7 cellular contexts compared by ENCODE assay signal in the genomic region with DNA sequence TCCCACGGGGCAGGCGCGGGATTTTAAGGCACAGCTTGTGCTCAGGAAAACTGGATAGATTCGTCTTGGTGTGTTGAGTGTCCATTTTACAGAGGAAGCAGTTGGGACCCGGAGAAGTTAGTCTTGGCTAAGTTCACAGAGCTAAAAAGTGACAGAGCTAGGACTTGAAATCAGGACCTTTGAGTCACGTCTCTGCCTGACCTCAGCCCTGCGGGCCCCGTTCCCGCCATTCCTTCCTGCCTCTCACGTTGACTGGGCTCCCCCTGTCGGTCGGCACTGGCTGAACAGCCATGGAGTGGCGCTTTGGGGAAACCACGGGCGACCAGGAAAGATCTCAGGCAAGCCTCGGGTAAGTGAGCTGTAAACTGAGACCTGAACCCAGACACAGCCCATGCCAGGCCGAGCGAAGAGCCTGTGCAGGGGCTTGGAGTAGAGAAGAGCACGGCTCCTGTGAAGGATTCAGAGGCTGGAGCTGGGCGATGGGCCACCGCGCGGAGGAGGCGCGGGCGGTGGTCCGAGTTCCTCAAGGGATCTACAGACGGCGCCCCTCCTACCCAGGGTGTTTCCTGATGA. TPM values are rescaled to one million over a fixed set of nuclear protein-coding genes. Genes with fewer than 3 reads are reported as not detected.
DNase-seq lines count a peak whose midpoint lies in the region; ATAC-seq and TF ChIP-seq lines count a peak whose summit lies in the region.

No MANE protein-coding gene starts in this region.

- peak overlapping the region; percentile 79 for H3K4me2 ChIP-seq in neural progenitor cell

- no peak overlapping the region for H3K27ac ChIP-seq in neural progenitor cell
- H3K27ac ChIP-seq in stomach = no peak overlapping the region

- no peak overlapping the region for H3K4me3 Mint-ChIP-seq in neural progenitor cell

- H3K4me1 ChIP-seq in neural progenitor cell = peaks cover 13% of the 10 kb centered on the region
- H3K4me1 ChIP-seq in stomach = peaks cover 7 to 16% (median 12%) of the 10 kb centered on the region in 4 donors

- peaks cover 31% of the 10 kb centered on the region for H3K27me3 ChIP-seq in neural progenitor cell
- peaks cover 0 to 5% (median 4%) of the 10 kb centered on the region in 3 donors for H3K27me3 ChIP-seq in stomach

- peaks cover 10% of the 10 kb centered on the region for H3K27me3 Mint-ChIP-seq in neural progenitor cell (ENCODE audit: insufficient read depth, low read depth)

- no peak overlapping the region for H3K4me3 ChIP-seq in foreskin fibroblast (ENCODE audit: low read depth in 1 of 2, low read length in 2 of 2)
- H3K4me3 ChIP-seq in neural progenitor cell = peak overlapping the region; percentile 34
- H3K4me3 ChIP-seq in stomach = peak overlapping the region; percentile 39 to 45 (median 42)

- ATAC-seq in GM18505 (IDR thresholded peaks at IDR 0.05; ENCODE audit: unreplicated experiment) (peak; percentile 71), HG02973 (IDR thresholded peaks at IDR 0.05; ENCODE audit: unreplicated experiment) (peak; percentile 63)

- H4K20me1 ChIP-seq in neural progenitor cell (ENCODE audit: low read depth) = no peaks in the 10 kb centered on the region

- DNase-seq in OCI-M1 (lab: John Stamatoyannopoulos, UW) (peak; percentile 99), foreskin fibroblast (peak; percentile 36 to 63), neural progenitor cell (ENCODE audit: low spot score) (peak; percentile 90), stomach (peak; percentile 90)
- peak; percentile 63 to 66 for DNase-seq in activated T-helper 1 cell treated with anti-CD3 and anti-CD28 coated beads, Interleukin-2, amount 50 U/mL, for 16 hours (ENCODE audit: low read depth in 1 of 2, low spot score in 1 of 2)

- intact Hi-C loops in stomach (cut with DNase I; ENCODE audit: low total_unique reads) = loop anchor here (2.0 kb wide), 1 partner anchor 255 kb away; no protein-coding TSS in a partner anchor

- H2AFZ ChIP-seq in neural progenitor cell (replicated peaks) = peak overlapping the region; percentile 97

- TF ChIP-seq CTCF in foreskin fibroblast (IDR thresholded peaks at IDR 0.05; ENCODE audit: low read depth, low read length) (peak; percentile 55), neural progenitor cell (IDR thresholded peaks at IDR 0.05) (peak; percentile 97), stomach (IDR thresholded peaks at IDR 0.05) (peak in 5 of 7 experiments; percentile 89 to 97 (median 93))

- TF ChIP-seq EP300 in stomach (IDR thresholded peaks at IDR 0.05) = no peak

- H3K9ac ChIP-seq in neural progenitor cell = no peak overlapping the region

- H3K9me3 ChIP-seq in neural progenitor cell (ENCODE audit: low read depth) (no peaks in the 10 kb centered on the region), stomach (no peaks in the 10 kb centered on the region)

- H3K79me2 ChIP-seq in neural progenitor cell (ENCODE audit: low read depth) = no peaks in the 10 kb centered on the region

- no peaks in the 10 kb centered on the region for H3F3A ChIP-seq in neural progenitor cell (ENCODE audit: low read depth)

- WGBS in stomach, 5 donors = 11 to 18% (median 13%) methylated on average over 23 to 29 of the region's 29 CpGs

- H3K36me3 ChIP-seq in neural progenitor cell (no peaks in the 10 kb centered on the region), stomach (no peaks in the 10 kb centered on the region)

- H3K4me1 Mint-ChIP-seq in neural progenitor cell = peaks cover 31% of the 10 kb centered on the region

- TF ChIP-seq POLR2A in GM18505 (IDR thresholded peaks at IDR 0.05; ENCODE audit: borderline replicate concordance, extremely low read depth, insufficient read depth, insufficient read length) (no peak), stomach (IDR thresholded peaks at IDR 0.05) (no peak)

- H3K36me3 Mint-ChIP-seq in neural progenitor cell = no peaks in the 10 kb centered on the region

- H3K27ac Mint-ChIP-seq in neural progenitor cell = no peak overlapping the region

- no peaks in the 10 kb centered on the region for H3K9me3 Mint-ChIP-seq in neural progenitor cell

RNA-seq across cellular contexts. Expression of a gene that starts 54.1 kb away (rescaled TPM):
- total RNA-seq in neural progenitor cell (ENCODE audit: low replicate concordance) = 0.26 and 0.59 TPM in 2 replicates
- 10 to 100 TPM in 2 of 5 donors, 1 to 10 TPM in 1, not detected in 2; 1.8 to 96.7 (median 34.4) TPM for total RNA-seq in stomach
- under 1 TPM; 0.12 to 0.76 (median 0.30) TPM for polyA plus RNA-seq in stomach

Comparison
In these comparisons a context has a peak if more than half of its experiments do, and no peak if none do; other contexts are left out.
1. H3K4me3 ChIP-seq: peak in neural progenitor cell (single experiment) and stomach (4 of 4); none in foreskin fibroblast (0 of 2).
2. Peak in every context shown above with its lines, with median percentiles within 50 percentile points of each other: DNase-seq and CTCF ChIP-seq.